In the genomic region with DNA sequence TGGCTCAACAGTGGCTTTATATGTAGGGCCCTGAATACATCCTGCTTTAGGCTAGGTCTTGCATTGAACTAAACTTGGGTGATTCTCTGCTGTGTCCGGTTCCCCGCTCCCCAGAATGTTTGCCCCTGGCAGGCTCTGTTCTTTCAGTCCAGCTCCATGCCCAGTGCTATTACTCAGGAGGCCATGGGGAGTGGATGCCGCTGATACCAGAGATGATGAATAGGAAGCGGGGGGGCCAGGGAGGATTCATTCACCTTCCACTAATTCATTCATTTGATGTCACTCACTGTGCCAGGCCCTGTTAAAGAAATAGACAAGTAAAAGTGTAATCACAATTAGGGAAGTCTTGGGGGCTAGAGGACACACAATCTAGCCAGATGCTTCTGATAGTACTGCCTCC, we compare ENCODE assay signal across 21 cellular contexts.
DNase-seq lines count a peak whose midpoint lies in the region; ATAC-seq, FAIRE-seq and TF ChIP-seq lines count a peak whose summit lies in the region.
"Had no signal": no experiment of that assay in that cellular context is flagged by ENCODE, and none has a peak within 500 bp of the region (broad histone marks: within the 10 kb centered on the region; RNA-seq: fewer than 3 reads in every experiment).

No MANE protein-coding gene starts in this region.

- no peak for FAIRE-seq in K562 (lab: Jason Lieb, UNC)
- FAIRE-seq: GM12891 had no signal

- H3K4me1 ChIP-seq in K562 (replicated peaks in 1 of 2; ENCODE audit: control insufficient read depth in 2 of 2, insufficient read depth in 2 of 2, low read length in 2 of 2): peaks cover 0 to 12% of the 10 kb centered on the region in 2 experiments; a peak in 3 of 5 replicates
- H3K4me1 ChIP-seq: BE2C had no signal

- TF ChIP-seq EP300 in K562 (IDR thresholded peaks at IDR 0.05; ENCODE audit: low read length): no peak

- no peaks in the 10 kb centered on the region for H3K79me2 ChIP-seq in K562 (ENCODE audit: control insufficient read depth, insufficient read depth, low read length)

- no peak for TF ChIP-seq CTCF in K562 (IDR thresholded peaks at IDR 0.05 in 2 of 3, conservative IDR thresholded peaks at IDR 0.05 in 1 of 3; ENCODE audit: insufficient read depth in 2 of 3, low read depth in 1 of 3, low read length in 3 of 3)

- no peaks in the 10 kb centered on the region for H3K36me3 Mint-ChIP-seq in stimulated activated effector memory CD8-positive, alpha-beta T cell treated with anti-CD3 and anti-CD28 coated beads, Interleukin-12 subunit alpha, Interleukin-12 subunit beta, amount 100 ng/mL, for 72 hours

- H3K27ac ChIP-seq in K562 (ENCODE audit: extremely low read depth, low read depth, low read length) (no peak overlapping the region), layer of hippocampus (ENCODE audit: low read depth, low read length) (peak overlapping the region; percentile 98)
- H3K27ac ChIP-seq: HL-60, KMS-11, SK-N-MC had no signal

- BruUV-seq in K562 (replicated peaks; lab: Mats Ljungman, UMichigan): no TSS peak

- H3K27me3 ChIP-seq in K562 (ENCODE audit: control insufficient read depth in 2 of 2, insufficient read depth in 2 of 2, low read length in 2 of 2) (peaks cover 46 to 67% of the 10 kb centered on the region in 2 experiments), layer of hippocampus (ENCODE audit: control insufficient read depth, insufficient read depth, low read length) (no peaks in the 10 kb centered on the region)

- in situ Hi-C loops in K562 (cut with MboI): loop anchor here (10.0 kb wide), 1 partner anchor 366 kb away; no protein-coding TSS in a partner anchor

- H2AFZ ChIP-seq in K562 (ENCODE audit: low read depth, low read length): no peak overlapping the region

- H3K27ac Mint-ChIP-seq in stimulated activated effector memory CD8-positive, alpha-beta T cell treated with anti-CD3 and anti-CD28 coated beads, Interleukin-12 subunit alpha, Interleukin-12 subunit beta, amount 100 ng/mL, for 72 hours: no peak overlapping the region

- no peak overlapping the region for H3K4me3 ChIP-seq in K562
- H3K4me3 ChIP-seq: HAP-1, SK-N-MC had no signal

- 0% methylated on average over 4 of the region's 4 CpGs for WGBS in K562 (ENCODE audit: insufficient coverage, low coverage, missing lambda C conversion rate)

- DNase-seq in NCI-H226 (peak; percentile 63), K562 (ENCODE audit: extremely low read depth in 1 of 4, low spot score in 3 of 4) (no peak), ureter (ENCODE audit: low spot score) (no peak), T-helper 1 cell (no peak)
- no peak for DNase-seq in central memory CD4-positive, alpha-beta T cell
- DNase-seq in stimulated activated effector memory CD8-positive, alpha-beta T cell treated with anti-CD3 and anti-CD28 coated beads, Interleukin-12 subunit alpha, Interleukin-12 subunit beta, amount 100 ng/mL, for 72 hours (ENCODE audit: low spot score in 2 of 2): no peak
- DNase-seq: BE2C, DND-41, NCI-H1694, NCI-H2081, NCI-H2171, NCI-H524 treated with DMSO at 0.1 percent for 48 hours, OCI-M1, SHP77 treated with DMSO at 0.1 percent for 48 hours, SW 1271 had no signal

- no peaks in the 10 kb centered on the region for H3K9me3 Mint-ChIP-seq in stimulated activated effector memory CD8-positive, alpha-beta T cell treated with anti-CD3 and anti-CD28 coated beads, Interleukin-12 subunit alpha, Interleukin-12 subunit beta, amount 100 ng/mL, for 72 hours

- no peak overlapping the region for H3K4me2 ChIP-seq in K562 (ENCODE audit: insufficient read depth, low read length)
- H3K4me2 ChIP-seq: KMS-11 had no signal

- H3K36me3 ChIP-seq in K562 (ENCODE audit: control insufficient read depth, insufficient read depth, low read length): no peaks in the 10 kb centered on the region
- H3K36me3 ChIP-seq: BE2C, HAP-1 had no signal

- no peaks in the 10 kb centered on the region for H3K4me1 Mint-ChIP-seq in stimulated activated effector memory CD8-positive, alpha-beta T cell treated with anti-CD3 and anti-CD28 coated beads, Interleukin-12 subunit alpha, Interleukin-12 subunit beta, amount 100 ng/mL, for 72 hours

- no peak overlapping the region for H3K9ac ChIP-seq in K562 (ENCODE audit: insufficient read depth in 1 of 2, low read depth in 2 of 2, low read length in 2 of 2)
- H3K9ac ChIP-seq: KMS-11 had no signal

- no peaks in the 10 kb centered on the region for H3K9me1 ChIP-seq in K562 (ENCODE audit: control insufficient read depth, insufficient read depth, low read length)

- TF ChIP-seq POLR2A in K562 (conservative IDR thresholded peaks at IDR 0.05): no peak

- intact Hi-C loops in K562 (cut with micrococcal nuclease): loop anchor here (10.0 kb wide), 1 partner anchor 296 kb away; no protein-coding TSS in a partner anchor

- H4K20me1 ChIP-seq in K562 (replicated peaks; ENCODE audit: control insufficient read depth, insufficient read depth, low read length): peaks cover 13% of the 10 kb centered on the region; the same call in 1 of the 2 replicates

- TF ChIP-seq RAD21 in K562 (CRISPR knock-in tag; conservative IDR thresholded peaks at IDR 0.05 in 1 of 2, IDR thresholded peaks at IDR 0.05 in 1 of 2): no peak

- H3K9me3 ChIP-seq in K562 (replicated peaks; ENCODE audit: control insufficient read depth, insufficient read depth, low read depth, low read length): no peaks in the 10 kb centered on the region
- H3K9me3 ChIP-seq: BE2C, HAP-1 had no signal

- no peak overlapping the region for H3K4me3 Mint-ChIP-seq in stimulated activated effector memory CD8-positive, alpha-beta T cell treated with anti-CD3 and anti-CD28 coated beads, Interleukin-12 subunit alpha, Interleukin-12 subunit beta, amount 100 ng/mL, for 72 hours

- no peak for ATAC-seq in K562
- no peak for ATAC-seq in stimulated activated effector memory CD8-positive, alpha-beta T cell treated with anti-CD3 and anti-CD28 coated beads, Interleukin-12 subunit alpha, Interleukin-12 subunit beta, amount 100 ng/mL, for 72 hours

- POLR2A ChIA-PET in K562 (lab: Yijun Ruan, JAX): interaction anchor here (0.7 kb wide), 1 partner anchor 208 kb away, joined by 3 read pairs; no protein-coding TSS in a partner anchor

- CTCF ChIA-PET in K562 (lab: Yijun Ruan, JAX; ENCODE audit: low intra/inter-chr PET ratio): no interaction called here

TF ChIP-seq in K562, 482 proteins besides CTCF, POLR2A, EP300 and RAD21:
- TF ChIP-seq, protein P1, sequence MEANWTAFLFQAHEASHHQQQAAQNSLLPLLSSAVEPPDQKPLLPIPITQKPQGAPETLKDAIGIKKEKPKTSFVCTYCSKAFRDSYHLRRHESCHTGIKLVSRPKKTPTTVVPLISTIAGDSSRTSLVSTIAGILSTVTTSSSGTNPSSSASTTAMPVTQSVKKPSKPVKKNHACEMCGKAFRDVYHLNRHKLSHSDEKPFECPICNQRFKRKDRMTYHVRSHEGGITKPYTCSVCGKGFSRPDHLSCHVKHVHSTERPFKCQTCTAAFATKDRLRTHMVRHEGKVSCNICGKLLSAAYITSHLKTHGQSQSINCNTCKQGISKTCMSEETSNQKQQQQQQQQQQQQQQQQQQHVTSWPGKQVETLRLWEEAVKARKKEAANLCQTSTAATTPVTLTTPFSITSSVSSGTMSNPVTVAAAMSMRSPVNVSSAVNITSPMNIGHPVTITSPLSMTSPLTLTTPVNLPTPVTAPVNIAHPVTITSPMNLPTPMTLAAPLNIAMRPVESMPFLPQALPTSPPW (CRISPR knock-in tag; IDR thresholded peaks at IDR 0.05): peak; percentile 44
- TF ChIP-seq ATF7 (IDR thresholded peaks at IDR 0.05): no peak
- no peak for TF ChIP-seq CBFA2T2 (conservative IDR thresholded peaks at IDR 0.05)
